Comparison of ENCODE assay signal across 1 cellular context in genomic region chr12:128853321-128854197, GRCh38.
TF ChIP-seq lines count a peak whose summit lies in the region.

GLT1D1 (plus strand) TSS chr12:128853478; CDS start chr12:128853582, 104 bp downstream.

TF ChIP-seq in H1, 55 proteins besides CTCF, POLR2A, EP300 and RAD21 (continued from another document):
- TF ChIP-seq ATF2 (IDR thresholded peaks at IDR 0.05; ENCODE audit: low read length): no peak
- TF ChIP-seq KDM4A (IDR thresholded peaks at IDR 0.05; ENCODE audit: low read depth, low read length, severe bottlenecking): peak; percentile 90
- no peak for TF ChIP-seq CBX5 (IDR thresholded peaks at IDR 0.05; ENCODE audit: low read depth, low read length)
- TF ChIP-seq FOSL1 (IDR thresholded peaks at IDR 0.05; ENCODE audit: insufficient read depth, low read depth, low read length): no peak
- no peak for TF ChIP-seq HDAC6 (IDR thresholded peaks at IDR 0.05; ENCODE audit: low read depth, low read length)
- no peak for TF ChIP-seq SIX5 (IDR thresholded peaks at IDR 0.05; ENCODE audit: low read depth, low read length)
- no peak for TF ChIP-seq BRCA1 (IDR thresholded peaks at IDR 0.05; ENCODE audit: low read depth, low read length)
- no peak for TF ChIP-seq POLR2AphosphoS5 (IDR thresholded peaks at IDR 0.05; ENCODE audit: low read depth, low read length)
- TF ChIP-seq CHD2 (IDR thresholded peaks at IDR 0.05; ENCODE audit: low read length): no peak
- TF ChIP-seq SP2 (IDR thresholded peaks at IDR 0.05; ENCODE audit: low read length): no peak
- TF ChIP-seq BACH1 (IDR thresholded peaks at IDR 0.05; ENCODE audit: low read length): 0 out of 2 replicates have a peak, but pooled peaks have one; percentile 21
- no peak for TF ChIP-seq CBX8 (IDR thresholded peaks at IDR 0.05; ENCODE audit: borderline replicate concordance, low read depth, low read length)
- no peak for TF ChIP-seq BCL11A (IDR thresholded peaks at IDR 0.05; ENCODE audit: low read depth in 2 of 2, low read length in 2 of 2)
- 0 out of 4 replicates have a peak, but pooled peaks of 1 of the 2 experiments have one; percentile 38 for TF ChIP-seq HDAC2 (IDR thresholded peaks at IDR 0.05; ENCODE audit: borderline replicate concordance in 1 of 2, low read depth in 2 of 2, low read length in 2 of 2)
- TF ChIP-seq RXRA (IDR thresholded peaks at IDR 0.05; ENCODE audit: insufficient read depth, low read depth, low read length): no peak
- no peak for TF ChIP-seq MAFK (IDR thresholded peaks at IDR 0.05; ENCODE audit: low read depth, low read length)
- TF ChIP-seq, protein P1, sequence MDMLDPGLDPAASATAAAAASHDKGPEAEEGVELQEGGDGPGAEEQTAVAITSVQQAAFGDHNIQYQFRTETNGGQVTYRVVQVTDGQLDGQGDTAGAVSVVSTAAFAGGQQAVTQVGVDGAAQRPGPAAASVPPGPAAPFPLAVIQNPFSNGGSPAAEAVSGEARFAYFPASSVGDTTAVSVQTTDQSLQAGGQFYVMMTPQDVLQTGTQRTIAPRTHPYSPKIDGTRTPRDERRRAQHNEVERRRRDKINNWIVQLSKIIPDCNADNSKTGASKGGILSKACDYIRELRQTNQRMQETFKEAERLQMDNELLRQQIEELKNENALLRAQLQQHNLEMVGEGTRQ (IDR thresholded peaks at IDR 0.05; ENCODE audit: low read length): no peak
- TF ChIP-seq EZH2 (IDR thresholded peaks at IDR 0.05; ENCODE audit: low read depth, low read length, severe bottlenecking): no peak
- no peak for TF ChIP-seq RFX5 (IDR thresholded peaks at IDR 0.05; ENCODE audit: borderline replicate concordance, low read depth, low read length)
- no peak for TF ChIP-seq CHD1 (IDR thresholded peaks at IDR 0.05; ENCODE audit: low read depth, low read length)
- 0 out of 2 replicates have a peak, but pooled peaks have one; percentile 1 for TF ChIP-seq SUZ12 (IDR thresholded peaks at IDR 0.05; ENCODE audit: low read length)
- TF ChIP-seq PHF8 (conservative IDR thresholded peaks at IDR 0.05; ENCODE audit: low read depth, low read length): 0 out of 2 replicates have a peak, but pooled peaks have one; percentile 42
- TF ChIP-seq SP1 (IDR thresholded peaks at IDR 0.05; ENCODE audit: low read depth, low read length): no peak
- TF ChIP-seq CREB1 (IDR thresholded peaks at IDR 0.05): no peak
- TF ChIP-seq KDM1A (IDR thresholded peaks at IDR 0.05; ENCODE audit: borderline replicate concordance, low read length): no peak
- TF ChIP-seq, protein P2, sequence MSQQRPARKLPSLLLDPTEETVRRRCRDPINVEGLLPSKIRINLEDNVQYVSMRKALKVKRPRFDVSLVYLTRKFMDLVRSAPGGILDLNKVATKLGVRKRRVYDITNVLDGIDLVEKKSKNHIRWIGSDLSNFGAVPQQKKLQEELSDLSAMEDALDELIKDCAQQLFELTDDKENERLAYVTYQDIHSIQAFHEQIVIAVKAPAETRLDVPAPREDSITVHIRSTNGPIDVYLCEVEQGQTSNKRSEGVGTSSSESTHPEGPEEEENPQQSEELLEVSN (IDR thresholded peaks at IDR 0.05): peak; percentile 60
- TF ChIP-seq TEAD4 (IDR thresholded peaks at IDR 0.05; ENCODE audit: low read depth, low read length): 0 out of 2 replicates have a peak, but pooled peaks have one; percentile 4
- no peak for TF ChIP-seq ZNF274 (IDR thresholded peaks at IDR 0.05; ENCODE audit: borderline replicate concordance, extremely low read depth, low read length)
- no peak for TF ChIP-seq SRF (IDR thresholded peaks at IDR 0.05; ENCODE audit: low read depth, low read length)
- TF ChIP-seq SIRT6 (IDR thresholded peaks at IDR 0.05; ENCODE audit: low read length): no peak
- TF ChIP-seq KDM5A (IDR thresholded peaks at IDR 0.05; ENCODE audit: low read length): no peak
- no peak for TF ChIP-seq CEBPB (IDR thresholded peaks at IDR 0.05; ENCODE audit: low read depth, low read length)
- TF ChIP-seq TCF12 (IDR thresholded peaks at IDR 0.05; ENCODE audit: low read depth, low read length): no peak
- no peak for TF ChIP-seq RNF2 (IDR thresholded peaks at IDR 0.05; ENCODE audit: borderline replicate concordance, low read depth, low read length, missing control alignments, poor library complexity, severe bottlenecking)
